Comparison of ENCODE assay signal across 19 cellular contexts in genomic region chr22:48957311-48957986, GRCh38.
A peak's percentile ranks its signal among the peaks of the same experiment; 100 is the strongest.
DNase-seq lines count a peak whose midpoint lies in the region; ATAC-seq and TF ChIP-seq lines count a peak whose summit lies in the region.
"Had no signal": no experiment of that assay in that cellular context is flagged by ENCODE, and none has a peak within 500 bp of the region (broad histone marks: within the 10 kb centered on the region; RNA-seq: fewer than 3 reads in every experiment).

No MANE protein-coding gene starts in this region.

- ATAC-seq in left lobe of liver = no peak
- ATAC-seq: activated CD8-positive, alpha-beta T cell treated with anti-CD3 and anti-CD28 coated beads, Interleukin-2, amount 10 ng/mL, durations not matched to agents 7 days and 5 days; activated T-helper 17 cell treated with anti-CD3 and anti-CD28 coated beads, Interleukin-2, amount 50 U/mL, for 72 hours had no signal

- intact Hi-C loops in posterior vena cava (cut with DNase I) = no loop called here

- H3K4me3 ChIP-seq in foreskin fibroblast (ENCODE audit: low read depth in 1 of 2, low read length in 2 of 2) = no peak overlapping the region
- H3K4me3 ChIP-seq: dorsolateral prefrontal cortex, SK-N-MC, smooth muscle cell had no signal

- DNase-seq in activated gamma-delta T cell treated with Interleukin-2 at 50 U/mL for 16 hours = peak; percentile 1
- DNase-seq in activated gamma-delta T cell (lab: John Stamatoyannopoulos, UW) = no peak
- DNase-seq in left lobe of liver (ENCODE audit: low spot score) = peak; percentile 40
- DNase-seq in posterior vena cava (ENCODE audit: low spot score) = peak; percentile 78
- peak; percentile 31 for DNase-seq in ureter (ENCODE audit: low spot score)
- DNase-seq in foreskin fibroblast = no peak
- DNase-seq in SIG-M5 (lab: John Stamatoyannopoulos, UW) = no peak
- no peak for DNase-seq in middle frontal gyrus (ENCODE audit: extremely low spot score, low spot score)
- DNase-seq: activated B cell treated with CpG ODN at 0.5 μM for 24 hours; Calu3; NCI-H1105 treated with DMSO at 0.1 percent for 48 hours; NCI-H510A treated with DMSO at 0.1 percent for 48 hours; NK-92 treated with Interleukin-12 subunit alpha and Interleukin-12 subunit beta, amount 100 ng/mL, for 24 hours; stimulated activated CD4-positive, alpha-beta T cell treated with anti-CD3 and anti-CD28 coated beads, Interleukin-4, amount 100 ng/mL, for 24 hours had no signal

- no peak for TF ChIP-seq CTCF in foreskin fibroblast (IDR thresholded peaks at IDR 0.05; ENCODE audit: low read depth, low read length)

Comparison
In these comparisons a context has a peak if more than half of its experiments do, and no peak if none do; other contexts are left out.
1. DNase-seq: peak in activated gamma-delta T cell treated with Interleukin-2 at 50 U/mL for 16 hours (single experiment), left lobe of liver (single experiment), posterior vena cava (single experiment) and ureter (single experiment); none in activated gamma-delta T cell (single experiment), foreskin fibroblast (0 of 2), SIG-M5 (single experiment) and middle frontal gyrus (single experiment).